25 cellular contexts compared by ENCODE assay signal in the genomic region with DNA sequence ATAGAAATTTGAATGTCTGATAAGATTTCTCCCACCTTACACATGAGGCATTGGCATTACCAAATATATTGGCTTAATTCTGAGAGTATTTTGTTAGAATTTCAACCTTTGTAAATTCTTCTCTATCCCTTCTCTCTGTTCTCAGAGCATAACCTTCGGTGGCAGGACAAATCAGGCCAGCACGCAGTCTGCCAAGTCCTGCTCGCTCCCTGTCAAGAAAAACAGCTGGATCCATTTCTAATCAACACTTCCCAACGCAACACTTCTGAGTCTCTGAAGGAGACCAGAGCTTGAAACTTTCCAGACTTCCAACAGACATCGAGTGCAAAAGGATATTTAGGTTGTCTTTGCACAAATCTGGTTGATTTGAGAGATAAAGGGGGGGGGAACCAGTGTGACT.
"Had no signal": no experiment of that assay in that cellular context is flagged by ENCODE, and none has a peak within 500 bp of the region (broad histone marks: within the 10 kb centered on the region; RNA-seq: fewer than 3 reads in every experiment).

No MANE protein-coding gene starts in this region.

- DNase-seq: naive thymus-derived CD4-positive, alpha-beta T cell; natural killer cell; occipital lobe; ovary; posterior cingulate gyrus; psoas muscle; right lobe of liver; sigmoid colon; small intestine; stimulated activated CD4-positive, alpha-beta T cell treated with anti-CD3 and anti-CD28 coated beads, Interleukin-15, amount 100 ng/mL, for 24 hours; stimulated activated CD4-positive, alpha-beta T cell treated with anti-CD3 and anti-CD28 coated beads, Interleukin-2, amount 100 ng/mL, for 24 hours; stimulated activated CD4-positive, alpha-beta T cell treated with anti-CD3 and anti-CD28 coated beads, Interleukin-2, amount 100 ng/mL, for 48 hours; stimulated activated CD4-positive, alpha-beta T cell treated with anti-CD3 and anti-CD28 coated beads, Interleukin-4, amount 100 ng/mL, for 24 hours; stimulated activated naive B cell treated with anti-CD40 and anti-IgM and Interleukin-4, amounts not matched to agents 10 μg/mL and 1 μg/mL and 100 μg/mL, for 72 hours; stimulated activated naive CD4-positive, alpha-beta T cell treated with Interleukin-2 at 50 U/mL for 16 hours; stomach; thyroid gland; trophoblast cell; upper lobe of left lung had no signal

- H3K27ac ChIP-seq: neural progenitor cell, ovary, parathyroid adenoma, psoas muscle, right lobe of liver, sigmoid colon, stomach, thoracic aorta, thyroid gland, tibial nerve, upper lobe of left lung, vagina had no signal

- ATAC-seq: naive thymus-derived CD4-positive, alpha-beta T cell; natural killer cell; psoas muscle; right lobe of liver; stimulated activated effector memory CD8-positive, alpha-beta T cell treated with anti-CD3 and anti-CD28 coated beads, Interleukin-12 subunit alpha, Interleukin-12 subunit beta, amount 100 ng/mL, for 72 hours; stimulated activated naive B cell treated with anti-CD40 and anti-IgM and Interleukin-4, amounts not matched to agents 10 μg/mL and 1 μg/mL and 100 μg/mL, for 72 hours had no signal

- H3K4me3 ChIP-seq: neural progenitor cell, ovary, psoas muscle, right lobe of liver, sigmoid colon, stomach, thoracic aorta, thyroid gland, tibial nerve, upper lobe of left lung, vagina had no signal

- H3K36me3 ChIP-seq: neural progenitor cell, ovary, right lobe of liver, sigmoid colon, stomach, thoracic aorta, thyroid gland, tibial nerve, upper lobe of left lung, vagina had no signal

- H3K9me3 ChIP-seq: ovary, psoas muscle, right lobe of liver, sigmoid colon, stomach, thoracic aorta, thyroid gland, tibial nerve, upper lobe of left lung, vagina had no signal

- H3K27me3 ChIP-seq: neural progenitor cell, ovary, right lobe of liver, thyroid gland, tibial nerve, upper lobe of left lung, vagina had no signal

- H3K4me1 ChIP-seq: parathyroid adenoma, psoas muscle, stomach, thyroid gland, tibial nerve, upper lobe of left lung, vagina had no signal
